Comparison of ENCODE assay signal across 9 cellular contexts in the genomic region with DNA sequence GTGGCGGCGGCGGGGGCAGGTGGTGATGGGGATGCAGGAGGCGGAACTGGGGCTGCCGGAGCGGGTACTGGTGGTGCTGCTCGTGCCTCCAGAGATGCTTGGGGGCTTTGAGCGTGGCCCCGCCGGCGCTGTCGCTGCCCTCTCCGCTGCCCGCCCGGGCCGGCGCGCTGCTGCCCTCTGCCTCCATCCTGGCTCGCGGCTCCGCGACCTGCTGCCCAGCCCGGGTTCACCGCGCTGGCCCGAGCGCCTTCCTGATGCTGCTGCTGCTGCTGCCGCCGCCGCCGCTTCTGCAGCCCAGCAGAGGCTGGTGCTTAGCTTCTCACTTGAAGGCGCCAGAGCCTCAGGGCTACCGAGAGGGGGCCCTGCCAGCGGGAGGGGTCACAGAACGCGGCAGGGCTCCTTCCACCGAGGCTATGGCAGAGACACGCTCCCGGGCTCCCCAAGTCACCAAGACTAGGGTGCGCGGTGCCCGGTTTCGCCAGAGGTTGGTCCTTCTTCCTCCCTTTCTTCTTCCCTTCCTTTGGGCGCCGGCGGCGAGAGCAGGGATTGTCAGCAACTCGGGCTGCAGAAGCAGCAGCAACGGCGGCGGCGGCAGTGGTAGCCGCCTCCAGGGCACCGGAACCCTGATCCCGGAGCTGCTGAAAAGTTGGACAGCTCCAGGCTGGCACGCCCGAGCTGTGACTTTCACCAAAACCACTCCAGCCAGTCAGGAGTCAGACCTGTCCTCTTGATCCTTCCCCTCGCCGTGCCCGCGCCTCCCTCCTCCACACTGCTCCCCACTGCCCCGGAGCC. TPM values are rescaled to one million over a fixed set of nuclear protein-coding genes. Genes with fewer than 3 reads are reported as not detected.
A peak's percentile ranks its signal among the peaks of the same experiment; 100 is the strongest.
DNase-seq lines count a peak whose midpoint lies in the region; ATAC-seq, FAIRE-seq and TF ChIP-seq lines count a peak whose summit lies in the region.
"Had no signal": no experiment of that assay in that cellular context is flagged by ENCODE, and none has a peak within 500 bp of the region (broad histone marks: within the 10 kb centered on the region; RNA-seq: fewer than 3 reads in every experiment).

PDE4D (minus strand) TSS at position 291 of the 792 bp plus-strand sequence.

- H4K20me1 ChIP-seq in astrocyte (ENCODE audit: insufficient read depth, low read length) (no peaks in the 10 kb centered on the region), hepatocyte (ENCODE audit: insufficient read depth, poor library complexity, severe bottlenecking) (no peaks in the 10 kb centered on the region)

- H3K9me3 ChIP-seq in MG63 (no peaks in the 10 kb centered on the region), astrocyte (ENCODE audit: insufficient read depth, low read depth, low read length) (no peaks in the 10 kb centered on the region), hepatocyte (ENCODE audit: low read depth) (no peaks in the 10 kb centered on the region)

- H3K4me3 ChIP-seq in MG63 (no peak within 1 kb of the TSS), astrocyte (ENCODE audit: insufficient read depth, low read depth, low read length) (peak within 1 kb of the TSS; percentile 41), hepatocyte (no peak within 1 kb of the TSS), rectal smooth muscle tissue (ENCODE audit: low read length) (peak within 1 kb of the TSS; percentile 27)

- no peaks in the 10 kb centered on the region for H3K36me3 ChIP-seq in MG63
- no peaks in the 10 kb centered on the region for H3K36me3 ChIP-seq in astrocyte (ENCODE audit: insufficient read depth, low read length)
- no peaks in the 10 kb centered on the region for H3K36me3 ChIP-seq in hepatocyte (replicated peaks; ENCODE audit: insufficient read depth, low read depth)
- no peaks in the 10 kb centered on the region for H3K36me3 ChIP-seq in rectal smooth muscle tissue (ENCODE audit: control insufficient read depth, insufficient read depth, low read length)

- no peaks in the 10 kb centered on the region for H3K36me3 Mint-ChIP-seq in astrocyte (ENCODE audit: low read depth, unreplicated experiment)
- H3K36me3 Mint-ChIP-seq: CD4-positive, CD25-positive, alpha-beta regulatory T cell had no signal

- H3K79me2 ChIP-seq in astrocyte (ENCODE audit: insufficient read depth, low read length) (no peaks in the 10 kb centered on the region), hepatocyte (no peaks in the 10 kb centered on the region)

- H3K27me3 ChIP-seq in MG63 (peaks cover 13% of the 10 kb centered on the region), astrocyte (ENCODE audit: insufficient read depth, low read length) (peaks cover 29% of the 10 kb centered on the region), hepatocyte (peaks cover 66% of the 10 kb centered on the region), rectal smooth muscle tissue (ENCODE audit: control insufficient read depth, insufficient read depth, low read length) (peaks cover 8% of the 10 kb centered on the region)

- H3K9me3 Mint-ChIP-seq in astrocyte (ENCODE audit: unreplicated experiment), result no peaks in the 10 kb centered on the region

- H3K4me1 ChIP-seq in astrocyte (ENCODE audit: insufficient read depth, low read length), result peaks cover 4% of the 10 kb centered on the region
- H3K4me1 ChIP-seq in hepatocyte (ENCODE audit: insufficient read depth), result no peaks in the 10 kb centered on the region
- H3K4me1 ChIP-seq in rectal smooth muscle tissue (ENCODE audit: control insufficient read depth, insufficient read depth, low read length), result peaks cover 2% of the 10 kb centered on the region

- TF ChIP-seq CTCF in astrocyte (IDR thresholded peaks at IDR 0.05; ENCODE audit: insufficient read depth, low read depth, low read length) (no peak), hepatocyte (IDR thresholded peaks at IDR 0.05; ENCODE audit: poor library complexity) (no peak)

- DNase-seq in NCI-H1436 (lab: John Stamatoyannopoulos, UW) (peak; percentile 10), NCI-H1436 treated with DMSO at 0.1 percent for 48 hours (lab: John Stamatoyannopoulos, UW) (no peak), MG63 (peak; percentile 57), astrocyte (ENCODE audit: low read depth) (peak; percentile 52), hepatocyte (ENCODE audit: low spot score) (peak; percentile 87)
- DNase-seq: CD4-positive, CD25-positive, alpha-beta regulatory T cell had no signal

- no peak for FAIRE-seq in astrocyte (lab: Jason Lieb, UNC)

- peaks cover 38% of the 10 kb centered on the region for H3K27me3 Mint-ChIP-seq in astrocyte (ENCODE audit: low read depth, unreplicated experiment)

- H3K4me3 Mint-ChIP-seq in astrocyte (ENCODE audit: unreplicated experiment), result peak within 1 kb of the TSS; percentile 88

- WGBS in hepatocyte (ENCODE audit: low lambda C conversion rate, missing lambda C conversion rate), result 1% methylated on average over 54 of the region's 62 CpGs

- H3K9ac ChIP-seq in astrocyte (ENCODE audit: low read length) (no peak within 1 kb of the TSS), rectal smooth muscle tissue (ENCODE audit: low read length) (no peak within 1 kb of the TSS)

- H3K4me1 Mint-ChIP-seq in astrocyte (ENCODE audit: low read depth, unreplicated experiment), result no peaks in the 10 kb centered on the region

- ATAC-seq in GM21825 (IDR thresholded peaks at IDR 0.05; ENCODE audit: unreplicated experiment) (no peak), GM21423 (IDR thresholded peaks at IDR 0.05; ENCODE audit: unreplicated experiment) (no peak)

- H3K9me2 ChIP-seq in hepatocyte (replicated peaks; ENCODE audit: insufficient read depth), result no peaks in the 10 kb centered on the region

- H3K4me2 ChIP-seq in astrocyte (ENCODE audit: low read length) (peak within 1 kb of the TSS; percentile 92), hepatocyte (peak within 1 kb of the TSS; percentile 92)

- no peak within 1 kb of the TSS for H3K27ac Mint-ChIP-seq in astrocyte (ENCODE audit: unreplicated experiment)
- H3K27ac Mint-ChIP-seq: CD4-positive, CD25-positive, alpha-beta regulatory T cell had no signal

- H3K27ac ChIP-seq in astrocyte (ENCODE audit: low read depth, low read length), result no peak within 1 kb of the TSS
- no peak within 1 kb of the TSS for H3K27ac ChIP-seq in hepatocyte
- H3K27ac ChIP-seq in rectal smooth muscle tissue (ENCODE audit: low read depth, low read length), result no peak within 1 kb of the TSS

- peak within 1 kb of the TSS; percentile 85 for H2AFZ ChIP-seq in astrocyte (ENCODE audit: low read depth, low read length)
- H2AFZ ChIP-seq in hepatocyte, result no peak within 1 kb of the TSS

RNA-seq across cellular contexts. Expression of gene PDE4D, which starts in this region (rescaled TPM):
- total RNA-seq in MG63 (2014; rRNA removed; shearing (Covaris generic); ENCODE audit: low replicate concordance), result 1.6 and 3.1 TPM in 2 replicates
- total RNA-seq in astrocyte (13.7 and 14.2 TPM in 2 replicates), hepatocyte (42.2 and 45.2 TPM in 2 replicates)
- 14.5 and 21.5 TPM in 2 replicates for polyA plus RNA-seq in hepatocyte

Comparison
In these comparisons a context has a peak if more than half of its experiments do, and no peak if none do; other contexts are left out.
1. H3K4me3 ChIP-seq: peak in astrocyte (single experiment) and rectal smooth muscle tissue (single experiment); none in MG63 (single experiment) and hepatocyte (single experiment).